8 cellular contexts compared by ENCODE assay signal in the genomic region with DNA sequence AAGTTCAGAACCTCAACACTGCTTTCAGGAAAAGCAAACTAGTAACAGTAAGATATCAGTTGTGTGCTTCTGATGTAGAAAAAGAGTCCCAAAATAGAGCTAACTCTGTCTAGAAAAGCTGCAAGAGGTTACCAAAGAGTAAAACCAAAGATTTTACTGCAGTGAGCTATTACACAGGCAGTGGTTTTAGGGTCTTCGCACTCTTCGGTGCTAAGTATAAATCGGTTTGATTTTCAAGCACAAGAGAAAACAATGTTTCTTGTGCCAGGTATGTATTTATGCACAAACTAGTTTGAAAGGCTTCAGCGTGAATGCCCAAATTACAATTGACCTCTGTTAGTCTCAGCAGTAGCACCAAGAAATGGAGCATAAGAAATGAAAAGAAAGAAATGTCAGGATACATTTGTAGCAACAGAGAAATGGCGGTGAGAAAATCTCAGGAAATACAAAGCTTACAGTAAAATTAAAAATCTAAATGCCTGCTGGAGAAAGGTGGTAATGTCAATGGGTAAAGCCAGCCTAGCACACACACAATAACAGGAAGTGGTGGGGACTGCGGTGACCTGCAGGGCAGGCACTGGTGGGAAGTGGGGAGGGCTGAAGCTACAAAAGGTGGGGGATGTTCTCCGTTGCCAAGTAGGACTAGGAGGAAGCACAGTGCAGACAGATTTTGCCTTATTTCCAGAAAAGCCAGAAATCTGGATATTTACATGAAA. TPM values are rescaled to one million over a fixed set of nuclear protein-coding genes. Genes with fewer than 3 reads are reported as not detected.
A peak's percentile ranks its signal among the peaks of the same experiment; 100 is the strongest.
DNase-seq lines count a peak whose midpoint lies in the region; ATAC-seq, FAIRE-seq and TF ChIP-seq lines count a peak whose summit lies in the region.

No MANE protein-coding gene starts in this region.

- peak; percentile 99 for ATAC-seq in GM21737 (IDR thresholded peaks at IDR 0.05; ENCODE audit: unreplicated experiment)

- DNase-seq in GM10266 (ENCODE audit: extremely low spot score) (peak; percentile 26), Kasumi-1 (lab: John Stamatoyannopoulos, UW) (peak; percentile 90), pons (ENCODE audit: low spot score) (no peak), NCI-H1048 (lab: John Stamatoyannopoulos, UW) (no peak)
- peak; percentile 96 for DNase-seq in activated CD4-positive, alpha-beta T cell treated with anti-CD3 and anti-CD28 coated beads, Interleukin-2, amount 10 ng/mL, durations not matched to agents 24 days and 14 days
- peak; percentile 38 for DNase-seq in stimulated activated CD4-positive, alpha-beta T cell treated with anti-CD3 and anti-CD28 coated beads, Interleukin-12 subunit alpha, Interleukin-12 subunit beta, amount 100 ng/mL, for 4 hours

- peaks cover 19% of the 10 kb centered on the region for H3K9me3 Mint-ChIP-seq in activated CD4-positive, alpha-beta T cell treated with anti-CD3 and anti-CD28 coated beads, Interleukin-2, amount 10 ng/mL, durations not matched to agents 24 days and 14 days

- no peak for TF ChIP-seq CTCF in GM10266 (IDR thresholded peaks at IDR 0.05; ENCODE audit: control insufficient read depth, insufficient read depth, low read depth, missing control alignments)

- H3K4me1 Mint-ChIP-seq in activated CD4-positive, alpha-beta T cell treated with anti-CD3 and anti-CD28 coated beads, Interleukin-2, amount 10 ng/mL, durations not matched to agents 24 days and 14 days: peaks cover 43% of the 10 kb centered on the region

- H3K36me3 Mint-ChIP-seq in activated CD4-positive, alpha-beta T cell treated with anti-CD3 and anti-CD28 coated beads, Interleukin-2, amount 10 ng/mL, durations not matched to agents 24 days and 14 days (ENCODE audit: low read depth): peaks cover 12% of the 10 kb centered on the region

- FAIRE-seq in endometrium (lab: Jason Lieb, UNC): peak; percentile 8

- H3K4me3 Mint-ChIP-seq in activated CD4-positive, alpha-beta T cell treated with anti-CD3 and anti-CD28 coated beads, Interleukin-2, amount 10 ng/mL, durations not matched to agents 24 days and 14 days: peak overlapping the region; percentile 73

- peaks cover 2% of the 10 kb centered on the region for H3K27me3 Mint-ChIP-seq in activated CD4-positive, alpha-beta T cell treated with anti-CD3 and anti-CD28 coated beads, Interleukin-2, amount 10 ng/mL, durations not matched to agents 24 days and 14 days

- intact Hi-C loops in activated CD4-positive, alpha-beta T cell treated with anti-CD3 and anti-CD28 coated beads, Interleukin-2, amount 10 ng/mL, durations not matched to agents 24 days and 14 days (cut with micrococcal nuclease): loop anchor here (1.0 to 10.0 kb wide), 9 partner anchors 17 to 554 kb away; no protein-coding TSS in a partner anchor

- peak overlapping the region; percentile 86 for H3K27ac Mint-ChIP-seq in activated CD4-positive, alpha-beta T cell treated with anti-CD3 and anti-CD28 coated beads, Interleukin-2, amount 10 ng/mL, durations not matched to agents 24 days and 14 days

RNA-seq across cellular contexts. Expression of gene DYRK2, which starts 18.0 kb away (rescaled TPM):
- total RNA-seq in activated CD4-positive, alpha-beta T cell treated with anti-CD3 and anti-CD28 coated beads, Interleukin-2, amount 10 ng/mL, durations not matched to agents 24 days and 14 days: 35.5 and 37.8 TPM in 2 replicates

Comparison
In these comparisons a context has a peak if more than half of its experiments do, and no peak if none do; other contexts are left out.
1. DNase-seq: peak in GM10266 (single experiment), Kasumi-1 (2 of 2), activated CD4-positive, alpha-beta T cell treated with anti-CD3 and anti-CD28 coated beads, Interleukin-2, amount 10 ng/mL, durations not matched to agents 24 days and 14 days (single experiment) and stimulated activated CD4-positive, alpha-beta T cell treated with anti-CD3 and anti-CD28 coated beads, Interleukin-12 subunit alpha, Interleukin-12 subunit beta, amount 100 ng/mL, for 4 hours (single experiment); none in pons (single experiment) and NCI-H1048 (single experiment).